1 cellular context compared by ENCODE assay signal in the genomic region with DNA sequence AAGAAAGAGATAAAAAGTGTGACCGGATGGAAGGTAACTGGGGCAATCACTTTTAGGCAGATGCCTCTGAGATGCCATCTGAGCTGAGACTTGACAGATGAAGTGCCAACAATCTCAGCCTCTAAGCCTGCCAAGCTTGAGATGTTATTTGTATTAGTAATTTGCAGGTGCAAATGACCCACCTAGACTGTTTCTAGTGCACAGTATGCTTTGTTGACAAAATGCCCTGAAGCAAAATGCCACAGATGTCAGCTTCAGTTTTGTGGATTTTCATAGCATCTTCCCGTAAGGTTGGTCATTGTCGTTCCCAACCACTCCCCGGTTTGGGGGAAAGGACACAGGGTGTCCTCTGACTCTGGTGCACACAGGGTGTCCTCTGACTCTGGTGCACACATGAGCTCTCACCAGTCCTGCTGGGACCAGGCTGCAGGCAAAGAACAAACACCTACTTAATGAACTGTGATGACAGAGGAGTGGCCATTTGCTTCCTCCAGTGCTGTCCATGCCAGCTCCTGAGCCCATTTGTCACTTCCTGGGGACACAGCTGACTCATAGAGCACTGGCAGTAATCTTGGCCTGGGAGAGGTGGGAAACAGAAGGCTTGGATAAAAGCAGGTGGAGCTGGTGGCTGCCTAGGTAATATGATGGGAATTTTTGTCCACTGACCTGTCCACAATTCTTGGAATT.
TF ChIP-seq lines count a peak whose summit lies in the region.

No MANE protein-coding gene starts in this region.

TF ChIP-seq in H1, 55 proteins besides CTCF, POLR2A, EP300 and RAD21:
- TF ChIP-seq TAF7 (optimal IDR thresholded peaks at IDR 0.05; ENCODE audit: borderline replicate concordance, low read depth, low read length) (no peak), NANOG (IDR thresholded peaks at IDR 0.05; ENCODE audit: insufficient read depth, low read depth, low read length, poor library complexity, severe bottlenecking) (no peak), RBBP5 (IDR thresholded peaks at IDR 0.05; ENCODE audit: borderline replicate concordance, low read depth, low read length) (no peak), HDAC6 (IDR thresholded peaks at IDR 0.05; ENCODE audit: low read depth, low read length) (no peak), ZNF274 (IDR thresholded peaks at IDR 0.05; ENCODE audit: borderline replicate concordance, extremely low read depth, low read length) (no peak), EGR1 (IDR thresholded peaks at IDR 0.05; ENCODE audit: borderline replicate concordance, low read depth, low read length) (no peak), CREB1 (IDR thresholded peaks at IDR 0.05) (no peak), NRF1 (IDR thresholded peaks at IDR 0.05; ENCODE audit: low read depth, low read length) (no peak), EZH2 (IDR thresholded peaks at IDR 0.05; ENCODE audit: low read depth, low read length, severe bottlenecking) (no peak), SIN3A (conservative IDR thresholded peaks at IDR 0.05 in 1 of 2, IDR thresholded peaks at IDR 0.05 in 1 of 2; ENCODE audit: low read depth in 1 of 2, low read length in 2 of 2) (no peak), POU5F1 (IDR thresholded peaks at IDR 0.05; ENCODE audit: low read depth, low read length) (no peak)
- TF ChIP-seq, protein P1, sequence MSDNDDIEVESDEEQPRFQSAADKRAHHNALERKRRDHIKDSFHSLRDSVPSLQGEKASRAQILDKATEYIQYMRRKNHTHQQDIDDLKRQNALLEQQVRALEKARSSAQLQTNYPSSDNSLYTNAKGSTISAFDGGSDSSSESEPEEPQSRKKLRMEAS (IDR thresholded peaks at IDR 0.05): no peak
